In the genomic region with DNA sequence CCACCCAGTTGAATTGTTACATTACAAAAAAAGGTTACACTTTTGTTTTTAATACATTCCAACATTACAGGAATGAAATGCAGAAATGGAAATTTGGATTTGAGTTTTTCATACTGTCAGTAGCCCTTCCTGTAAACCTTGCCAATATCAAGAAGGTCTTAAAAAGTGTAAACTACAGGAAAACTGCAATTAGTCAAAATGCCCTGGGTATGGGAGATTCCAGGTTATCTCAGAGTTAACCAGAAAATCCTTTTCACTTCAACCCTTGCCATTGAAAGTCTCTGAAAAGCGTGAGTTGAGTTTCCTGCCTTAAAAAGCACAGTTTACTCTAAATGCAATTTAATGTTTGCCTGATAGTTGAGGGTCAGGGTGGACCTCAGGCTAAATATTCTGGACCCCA, we compare ENCODE assay signal across 22 cellular contexts. TPM values are rescaled to one million over a fixed set of nuclear protein-coding genes. Genes with fewer than 3 reads are reported as not detected.
"Had no signal": no experiment of that assay in that cellular context is flagged by ENCODE, and none has a peak within 500 bp of the region (broad histone marks: within the 10 kb centered on the region; RNA-seq: fewer than 3 reads in every experiment).

No MANE protein-coding gene starts in this region.

- H3K4me3 ChIP-seq: SJCRH30 had no signal

- H3K27ac ChIP-seq: RWPE1, SJCRH30 had no signal

- ATAC-seq: Panc1, PC-3, Right ventricle myocardium inferior, SK-N-SH treated with all-trans-retinoic acid at 6 μM for 48 hours had no signal

- H3K36me3 ChIP-seq: SJCRH30 had no signal

- H3K27me3 ChIP-seq: SJCRH30 had no signal

- DNase-seq: KBM-7, MM.1S, NCI-H1092 treated with DMSO at 0.1 percent for 48 hours, NCI-H1436, NCI-H187, NCI-H2029, NCI-H2081 treated with DMSO at 0.1 percent for 48 hours, NCI-H2171, NCI-H226, NCI-H446, NCI-H510A, NCI-H524 treated with DMSO at 0.1 percent for 48 hours, NCI-H69, NCI-H774, PC-3, SHP77 treated with DMSO at 0.1 percent for 48 hours, SJCRH30 had no signal

- H3K9me3 ChIP-seq: SJCRH30 had no signal

RNA-seq across cellular contexts. Expression of gene LDLRAD3, which starts 34.0 kb away (rescaled TPM):
- total RNA-seq: OCI-LY7 had no signal
